Comparison of ENCODE assay signal across 10 cellular contexts in genomic region chr19:35115538-35115951, GRCh38. TPM values are rescaled to one million over a fixed set of nuclear protein-coding genes. Genes with fewer than 3 reads are reported as not detected.
DNase-seq lines count a peak whose midpoint lies in the region; TF ChIP-seq lines count a peak whose summit lies in the region.
"Had no signal": no experiment of that assay in that cellular context is flagged by ENCODE, and none has a peak within 500 bp of the region (broad histone marks: within the 10 kb centered on the region; RNA-seq: fewer than 3 reads in every experiment).

FXYD3 (plus strand) TSS chr19:35115823; CDS start chr19:35119377, 3,554 bp downstream.

- H3K36me3 ChIP-seq in colonic mucosa (no peaks in the 10 kb centered on the region), tibial artery (no peaks in the 10 kb centered on the region)

- peak within 1 kb of the TSS; percentile 24 for H3K27ac Mint-ChIP-seq in activated naive CD4-positive, alpha-beta T cell treated with anti-CD3 and anti-CD28 coated beads, Interleukin-2, amount 10 ng/mL, durations not matched to agents 7 days and 5 days

- peaks cover 9% of the 10 kb centered on the region for H3K4me1 Mint-ChIP-seq in activated naive CD4-positive, alpha-beta T cell treated with anti-CD3 and anti-CD28 coated beads, Interleukin-2, amount 10 ng/mL, durations not matched to agents 7 days and 5 days

- H3K27me3 Mint-ChIP-seq in activated naive CD4-positive, alpha-beta T cell treated with anti-CD3 and anti-CD28 coated beads, Interleukin-2, amount 10 ng/mL, durations not matched to agents 7 days and 5 days: peaks cover 28% of the 10 kb centered on the region

- H3K4me1 ChIP-seq in colonic mucosa (no peaks in the 10 kb centered on the region), tibial artery (peaks cover 0 to 25% (median 10%) of the 10 kb centered on the region in 4 donors)

- no peaks in the 10 kb centered on the region for H3K9me3 ChIP-seq in colonic mucosa
- no peaks in the 10 kb centered on the region for H3K9me3 ChIP-seq in tibial artery

- no peak for TF ChIP-seq CTCF in colonic mucosa (IDR thresholded peaks at IDR 0.05)
- TF ChIP-seq CTCF in tibial artery (IDR thresholded peaks at IDR 0.05): no peak

- H3K9me3 Mint-ChIP-seq in activated naive CD4-positive, alpha-beta T cell treated with anti-CD3 and anti-CD28 coated beads, Interleukin-2, amount 10 ng/mL, durations not matched to agents 7 days and 5 days: no peaks in the 10 kb centered on the region

- H3K36me3 Mint-ChIP-seq in activated naive CD4-positive, alpha-beta T cell treated with anti-CD3 and anti-CD28 coated beads, Interleukin-2, amount 10 ng/mL, durations not matched to agents 7 days and 5 days: no peaks in the 10 kb centered on the region

- CTCF ChIA-PET in activated naive CD4-positive, alpha-beta T cell treated with anti-CD3 and anti-CD28 coated beads, Interleukin-2, amount 10 ng/mL, durations not matched to agents 7 days and 5 days (lab: Charles Lee): interaction anchor here (0.8 to 3.9 kb wide), 4 partner anchors 9 to 49 kb away, joined by 4 to 24 read pairs (median 9); partner anchors contain the start of gene LGI4

- H3K4me3 ChIP-seq in colonic mucosa (peak within 1 kb of the TSS; percentile 53), tibial artery (peak within 1 kb of the TSS; percentile 13 to 50)

- H3K27me3 ChIP-seq in colonic mucosa (no peaks in the 10 kb centered on the region), tibial artery (no peaks in the 10 kb centered on the region)

- H3K9ac ChIP-seq in colonic mucosa (ENCODE audit: low read depth in 2 of 2, low read length in 2 of 2): peak within 1 kb of the TSS; percentile 85 to 97

- no peak for DNase-seq in activated naive CD4-positive, alpha-beta T cell treated with anti-CD3 and anti-CD28 coated beads, Interleukin-2, amount 10 ng/mL, durations not matched to agents 7 days and 5 days
- no peak for DNase-seq in activated naive CD4-positive, alpha-beta T cell (lab: John Stamatoyannopoulos, UW)
- DNase-seq in colonic mucosa (peak; percentile 88), mucosa of gallbladder (ENCODE audit: low spot score) (no peak), tibial artery (no peak), NCI-H748 treated with DMSO at 0.1 percent for 48 hours (lab: John Stamatoyannopoulos, UW) (no peak), NCI-H1105 treated with DMSO at 0.1 percent for 48 hours (lab: John Stamatoyannopoulos, UW) (no peak), SHP77 (lab: John Stamatoyannopoulos, UW) (no peak)
- DNase-seq: effector memory CD4-positive, alpha-beta T cell; NCI-H2107 had no signal

- peak within 1 kb of the TSS; percentile 92 for H3K27ac ChIP-seq in colonic mucosa
- peak within 1 kb of the TSS; percentile 29 to 55 for H3K27ac ChIP-seq in tibial artery

- intact Hi-C loops in colonic mucosa (cut with DNase I): loop anchor here (2.0 kb wide), 1 partner anchor 19 kb away; the partner anchor contains the start of gene LGI4
- intact Hi-C loops in tibial artery (cut with DNase I; ENCODE audit: low total_unique reads): loop anchor here (2.0 kb wide), 1 partner anchor 19 kb away; the partner anchor contains the start of gene LGI4

- no peak within 1 kb of the TSS for H3K4me3 Mint-ChIP-seq in activated naive CD4-positive, alpha-beta T cell treated with anti-CD3 and anti-CD28 coated beads, Interleukin-2, amount 10 ng/mL, durations not matched to agents 7 days and 5 days

RNA-seq across cellular contexts. Expression of gene FXYD3, which starts in this region (rescaled TPM):
- total RNA-seq in colonic mucosa: 1,000 to 10,000 TPM; 1,386 to 2,836 TPM
- total RNA-seq in mucosa of gallbladder: 139 TPM
